ENCODE assay signal across 1 cellular context in the genomic region with DNA sequence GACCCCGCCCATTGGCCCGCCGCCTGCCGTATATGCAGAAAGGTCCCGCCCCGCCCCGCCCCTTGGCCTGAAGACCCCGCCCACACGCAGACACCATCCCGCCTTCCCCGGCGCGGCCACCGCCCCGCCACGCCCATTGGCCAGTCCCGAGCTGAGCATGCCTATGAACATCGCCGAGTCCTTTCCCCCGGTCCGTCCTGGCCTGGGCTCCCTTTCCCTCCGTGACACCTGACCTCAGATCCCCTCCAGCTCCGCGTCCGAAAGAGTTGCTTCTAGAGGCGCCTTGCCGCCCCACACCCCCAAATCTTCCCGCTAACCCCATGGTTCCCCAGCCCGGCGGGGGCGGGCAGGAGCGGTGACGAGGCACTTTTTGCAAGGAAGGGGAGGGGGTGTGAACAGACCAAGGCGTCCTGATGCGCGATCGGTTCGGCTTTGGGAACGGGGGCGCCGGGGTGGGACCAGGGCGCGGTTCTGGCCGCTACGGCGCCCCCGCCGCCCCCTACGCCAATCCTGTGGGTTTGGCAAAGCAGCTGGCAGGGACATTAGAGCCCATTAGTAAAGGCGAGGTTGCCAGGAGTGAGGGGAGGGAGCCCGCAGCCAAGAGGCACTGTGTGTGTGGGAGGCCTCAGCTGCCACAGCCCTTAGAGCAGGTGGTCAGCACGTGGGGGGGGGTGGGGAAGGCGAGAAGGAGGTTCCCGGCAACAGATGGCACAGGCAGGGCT.
TF ChIP-seq lines count a peak whose summit lies in the region.

No MANE protein-coding gene starts in this region.

TF ChIP-seq in K562, 482 proteins besides CTCF, POLR2A, EP300 and RAD21 (continued from another document):
- TF ChIP-seq FOXP4 (CRISPR knock-in tag; IDR thresholded peaks at IDR 0.05; ENCODE audit: borderline replicate concordance): peak; percentile 92; the same call in 1 of the 2 replicates
- TF ChIP-seq ZNF668 (CRISPR knock-in tag; IDR thresholded peaks at IDR 0.05): no peak
- TF ChIP-seq HIVEP1 (CRISPR knock-in tag; IDR thresholded peaks at IDR 0.05): no peak
- TF ChIP-seq BCL6 (CRISPR knock-in tag; IDR thresholded peaks at IDR 0.05): peak; percentile 32; the same call in 1 of the 2 replicates
- no peak; a peak in 1 of 6 replicates for TF ChIP-seq ZBTB11 (CRISPR knock-in tag; IDR thresholded peaks at IDR 0.05)
- no peak for TF ChIP-seq MYBL2 (IDR thresholded peaks at IDR 0.05; ENCODE audit: low read depth)
- no peak for TF ChIP-seq MYBL2 (CRISPR knock-in tag; IDR thresholded peaks at IDR 0.05; ENCODE audit: borderline replicate concordance)
- TF ChIP-seq TEAD1 (CRISPR knock-in tag; IDR thresholded peaks at IDR 0.05): peak in 1 of 2 experiments; percentile 17; a peak in 1 of 4 replicates
- TF ChIP-seq CEBPZ (IDR thresholded peaks at IDR 0.05; ENCODE audit: borderline replicate concordance, low read depth, low read length): no peak
- 0 out of 2 replicates have a peak, but pooled peaks have one; percentile 25 for TF ChIP-seq MEF2D (tag; conservative IDR thresholded peaks at IDR 0.05; ENCODE audit: low read depth)
- TF ChIP-seq RBBP5 (IDR thresholded peaks at IDR 0.05; ENCODE audit: borderline replicate concordance, insufficient read depth, low read length, poor library complexity, severe bottlenecking): peak; percentile 26
- no peak for TF ChIP-seq ZNF124 (CRISPR knock-in tag; IDR thresholded peaks at IDR 0.05)
- peak; percentile 65 for TF ChIP-seq BRD9 (IDR thresholded peaks at IDR 0.05; ENCODE audit: low read depth, partially characterized antibody)
- no peak for TF ChIP-seq ATF1 (CRISPR knock-in tag; IDR thresholded peaks at IDR 0.05)
- peak; percentile 70 for TF ChIP-seq ATF1 (tag; IDR thresholded peaks at IDR 0.05)
- peak; percentile 62 for TF ChIP-seq TAF7 (tag; IDR thresholded peaks at IDR 0.05)
- TF ChIP-seq CBX1 (IDR thresholded peaks at IDR 0.05; ENCODE audit: low read depth): no peak
- TF ChIP-seq PRPF4 (IDR thresholded peaks at IDR 0.05; ENCODE audit: insufficient read depth, low read depth, low read length, poor library complexity, severe bottlenecking): no peak
- TF ChIP-seq ZNF76 (CRISPR knock-in tag; IDR thresholded peaks at IDR 0.05; ENCODE audit: borderline replicate concordance): 0 out of 2 replicates have a peak, but pooled peaks have one; percentile 50
- TF ChIP-seq MTA1 (IDR thresholded peaks at IDR 0.05; ENCODE audit: borderline replicate concordance): 0 out of 2 replicates have a peak, but pooled peaks have one; percentile 43
- TF ChIP-seq EP400 (IDR thresholded peaks at IDR 0.05): peak; percentile 92
- TF ChIP-seq GTF2A2 (tag; IDR thresholded peaks at IDR 0.05): no peak
- TF ChIP-seq, protein P1, sequence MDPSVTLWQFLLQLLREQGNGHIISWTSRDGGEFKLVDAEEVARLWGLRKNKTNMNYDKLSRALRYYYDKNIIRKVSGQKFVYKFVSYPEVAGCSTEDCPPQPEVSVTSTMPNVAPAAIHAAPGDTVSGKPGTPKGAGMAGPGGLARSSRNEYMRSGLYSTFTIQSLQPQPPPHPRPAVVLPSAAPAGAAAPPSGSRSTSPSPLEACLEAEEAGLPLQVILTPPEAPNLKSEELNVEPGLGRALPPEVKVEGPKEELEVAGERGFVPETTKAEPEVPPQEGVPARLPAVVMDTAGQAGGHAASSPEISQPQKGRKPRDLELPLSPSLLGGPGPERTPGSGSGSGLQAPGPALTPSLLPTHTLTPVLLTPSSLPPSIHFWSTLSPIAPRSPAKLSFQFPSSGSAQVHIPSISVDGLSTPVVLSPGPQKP (CRISPR knock-in tag; IDR thresholded peaks at IDR 0.05): no peak
- peak; percentile 98 for TF ChIP-seq C11orf30 (IDR thresholded peaks at IDR 0.05; ENCODE audit: low read depth)
- TF ChIP-seq JUN (IDR thresholded peaks at IDR 0.05; ENCODE audit: borderline replicate concordance, low read depth, low read length): no peak; the same call in 1 of the 2 replicates
- 0 out of 2 replicates have a peak, but pooled peaks have one; percentile 29 for TF ChIP-seq JUN (CRISPR knock-in tag; IDR thresholded peaks at IDR 0.05; ENCODE audit: borderline replicate concordance)
- no peak for TF ChIP-seq SNRNP70 (optimal IDR thresholded peaks at IDR 0.05; ENCODE audit: low read depth, low read length)
- TF ChIP-seq, protein P2, sequence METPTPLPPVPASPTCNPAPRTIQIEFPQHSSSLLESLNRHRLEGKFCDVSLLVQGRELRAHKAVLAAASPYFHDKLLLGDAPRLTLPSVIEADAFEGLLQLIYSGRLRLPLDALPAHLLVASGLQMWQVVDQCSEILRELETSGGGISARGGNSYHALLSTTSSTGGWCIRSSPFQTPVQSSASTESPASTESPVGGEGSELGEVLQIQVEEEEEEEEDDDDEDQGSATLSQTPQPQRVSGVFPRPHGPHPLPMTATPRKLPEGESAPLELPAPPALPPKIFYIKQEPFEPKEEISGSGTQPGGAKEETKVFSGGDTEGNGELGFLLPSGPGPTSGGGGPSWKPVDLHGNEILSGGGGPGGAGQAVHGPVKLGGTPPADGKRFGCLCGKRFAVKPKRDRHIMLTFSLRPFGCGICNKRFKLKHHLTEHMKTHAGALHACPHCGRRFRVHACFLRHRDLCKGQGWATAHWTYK (CRISPR knock-in tag; IDR thresholded peaks at IDR 0.05): no peak; the same call in 1 of the 2 replicates
- TF ChIP-seq, protein P3, sequence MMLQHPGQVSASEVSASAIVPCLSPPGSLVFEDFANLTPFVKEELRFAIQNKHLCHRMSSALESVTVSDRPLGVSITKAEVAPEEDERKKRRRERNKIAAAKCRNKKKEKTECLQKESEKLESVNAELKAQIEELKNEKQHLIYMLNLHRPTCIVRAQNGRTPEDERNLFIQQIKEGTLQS (IDR thresholded peaks at IDR 0.05): peak; percentile 52; the same call in 1 of the 2 replicates
- TF ChIP-seq, protein P3 (CRISPR knock-in tag; conservative IDR thresholded peaks at IDR 0.05): no peak
- peak; percentile 74; the same call in 1 of the 2 replicates for TF ChIP-seq ZBTB1 (CRISPR knock-in tag; IDR thresholded peaks at IDR 0.05; ENCODE audit: borderline replicate concordance, low read depth)
- TF ChIP-seq RHOXF2B (CRISPR knock-in tag; conservative IDR thresholded peaks at IDR 0.05): no peak
- TF ChIP-seq SNAPC5 (CRISPR knock-in tag; IDR thresholded peaks at IDR 0.05): no peak
- no peak for TF ChIP-seq HOXB6 (CRISPR knock-in tag; IDR thresholded peaks at IDR 0.05; ENCODE audit: borderline replicate concordance)
- no peak for TF ChIP-seq ESRRA (IDR thresholded peaks at IDR 0.05; ENCODE audit: borderline replicate concordance, low read depth)
- peak; percentile 50 for TF ChIP-seq TBP (optimal IDR thresholded peaks at IDR 0.05; ENCODE audit: low read depth, low read length)
- TF ChIP-seq ZNF282 (CRISPR knock-in tag; IDR thresholded peaks at IDR 0.05): 0 out of 2 replicates have a peak, but pooled peaks have one; percentile 25
- peak; percentile 79 for TF ChIP-seq LEF1 (IDR thresholded peaks at IDR 0.05)
- peak; percentile 65; the same call in 1 of the 2 replicates for TF ChIP-seq PHF21A (IDR thresholded peaks at IDR 0.05; ENCODE audit: borderline replicate concordance, low read depth)
- peak; percentile 80 for TF ChIP-seq TOE1 (IDR thresholded peaks at IDR 0.05; ENCODE audit: borderline replicate concordance)
- no peak for TF ChIP-seq TOE1 (CRISPR knock-in tag; IDR thresholded peaks at IDR 0.05; ENCODE audit: borderline replicate concordance, low read depth)
- no peak for TF ChIP-seq CEBPB (tag; IDR thresholded peaks at IDR 0.05)
- peak; percentile 61 for TF ChIP-seq ASH1L (IDR thresholded peaks at IDR 0.05; ENCODE audit: borderline replicate concordance, low read depth, partially characterized antibody)
- no peak for TF ChIP-seq ZKSCAN1 (IDR thresholded peaks at IDR 0.05; ENCODE audit: low read depth, low read length)
- TF ChIP-seq ELF4 (CRISPR knock-in tag; IDR thresholded peaks at IDR 0.05): no peak
- peak; percentile 73 for TF ChIP-seq CREB3L1 (IDR thresholded peaks at IDR 0.05; ENCODE audit: borderline replicate concordance, low read depth)
- TF ChIP-seq NCOA1 (IDR thresholded peaks at IDR 0.05; ENCODE audit: low read depth): peak; percentile 22; the same call in 1 of the 2 replicates
- TF ChIP-seq PYGO2 (tag; IDR thresholded peaks at IDR 0.05): no peak
- no peak for TF ChIP-seq NCOA6 (IDR thresholded peaks at IDR 0.05)
- peak; percentile 78 for TF ChIP-seq CBFA2T3 (IDR thresholded peaks at IDR 0.05)
